ENCODE assay signal across 8 cellular contexts in the genomic region with DNA sequence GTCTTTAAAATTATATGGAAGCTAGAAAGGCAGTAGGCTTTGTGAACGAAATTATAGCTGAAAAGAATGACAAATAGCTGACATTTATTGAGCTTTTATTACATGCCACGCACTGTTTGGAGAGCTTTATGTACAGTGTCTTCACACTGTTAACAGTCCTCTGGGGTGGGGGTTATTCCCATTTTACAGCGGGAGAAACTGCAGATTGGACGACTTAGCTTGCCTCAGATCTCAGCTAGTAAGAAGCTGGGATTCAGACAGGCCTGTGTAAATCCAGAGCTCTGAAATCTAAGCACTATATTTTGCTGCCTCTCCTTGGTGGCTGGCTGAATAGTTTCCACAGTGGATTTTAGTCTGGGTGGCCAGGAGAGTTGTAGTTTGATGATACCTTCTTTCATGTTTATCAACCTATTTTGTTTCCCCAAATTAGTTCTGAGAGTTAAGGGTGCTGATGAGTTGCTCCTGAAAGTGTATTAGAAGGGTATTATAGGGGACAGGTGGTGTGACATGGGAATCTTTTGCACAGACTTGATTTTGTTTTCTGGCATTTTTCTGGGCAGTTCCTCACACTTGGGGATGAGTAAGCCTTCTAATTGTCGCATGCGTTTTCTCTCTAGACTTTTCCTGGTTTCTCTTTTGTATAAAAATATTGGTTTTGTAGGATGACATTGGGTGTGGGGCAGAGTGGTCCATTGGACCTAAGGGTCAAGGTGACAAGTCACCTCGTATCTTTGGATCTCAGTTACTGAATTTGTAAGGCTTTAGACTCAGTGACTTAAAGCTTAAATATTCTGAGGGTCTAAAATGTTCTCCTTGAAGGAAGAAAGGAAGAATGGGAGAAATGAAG.
DNase-seq lines count a peak whose midpoint lies in the region; ATAC-seq lines count a peak whose summit lies in the region.

No MANE protein-coding gene starts in this region.

- DNase-seq in NCI-H345 (lab: John Stamatoyannopoulos, UW) (peak; percentile 27), NCI-H345 treated with DMSO at 0.1 percent for 48 hours (lab: John Stamatoyannopoulos, UW; ENCODE audit: unreplicated experiment) (no peak), NCI-H69 (lab: John Stamatoyannopoulos, UW) (peak; percentile 44), dedifferentiated amniotic fluid mesenchymal stem cell (ENCODE audit: extremely low spot score) (peak; percentile 54), midbrain (lab: John Stamatoyannopoulos, UW) (peak; percentile 59), NCI-H1436 treated with DMSO at 0.1 percent for 48 hours (lab: John Stamatoyannopoulos, UW) (no peak)

- no peak for ATAC-seq in GM19351 (IDR thresholded peaks at IDR 0.05; ENCODE audit: unreplicated experiment)
- no peak for ATAC-seq in GM21423 (IDR thresholded peaks at IDR 0.05; ENCODE audit: unreplicated experiment)

Comparison
In these comparisons a context has a peak if more than half of its experiments do, and no peak if none do; other contexts are left out.
1. DNase-seq: peak in NCI-H345 (single experiment), NCI-H69 (single experiment), dedifferentiated amniotic fluid mesenchymal stem cell (single experiment) and midbrain (single experiment); none in NCI-H345 treated with DMSO at 0.1 percent for 48 hours (single experiment) and NCI-H1436 treated with DMSO at 0.1 percent for 48 hours (single experiment).